1 cellular context compared by ENCODE assay signal in genomic region chr2:21006423-21007128, GRCh38.
TF ChIP-seq lines count a peak whose summit lies in the region.

No MANE protein-coding gene starts in this region.

TF ChIP-seq in HepG2, 621 proteins besides CTCF, POLR2A, EP300 and RAD21 (continued from another document and continues in another):
- TF ChIP-seq, protein P1, sequence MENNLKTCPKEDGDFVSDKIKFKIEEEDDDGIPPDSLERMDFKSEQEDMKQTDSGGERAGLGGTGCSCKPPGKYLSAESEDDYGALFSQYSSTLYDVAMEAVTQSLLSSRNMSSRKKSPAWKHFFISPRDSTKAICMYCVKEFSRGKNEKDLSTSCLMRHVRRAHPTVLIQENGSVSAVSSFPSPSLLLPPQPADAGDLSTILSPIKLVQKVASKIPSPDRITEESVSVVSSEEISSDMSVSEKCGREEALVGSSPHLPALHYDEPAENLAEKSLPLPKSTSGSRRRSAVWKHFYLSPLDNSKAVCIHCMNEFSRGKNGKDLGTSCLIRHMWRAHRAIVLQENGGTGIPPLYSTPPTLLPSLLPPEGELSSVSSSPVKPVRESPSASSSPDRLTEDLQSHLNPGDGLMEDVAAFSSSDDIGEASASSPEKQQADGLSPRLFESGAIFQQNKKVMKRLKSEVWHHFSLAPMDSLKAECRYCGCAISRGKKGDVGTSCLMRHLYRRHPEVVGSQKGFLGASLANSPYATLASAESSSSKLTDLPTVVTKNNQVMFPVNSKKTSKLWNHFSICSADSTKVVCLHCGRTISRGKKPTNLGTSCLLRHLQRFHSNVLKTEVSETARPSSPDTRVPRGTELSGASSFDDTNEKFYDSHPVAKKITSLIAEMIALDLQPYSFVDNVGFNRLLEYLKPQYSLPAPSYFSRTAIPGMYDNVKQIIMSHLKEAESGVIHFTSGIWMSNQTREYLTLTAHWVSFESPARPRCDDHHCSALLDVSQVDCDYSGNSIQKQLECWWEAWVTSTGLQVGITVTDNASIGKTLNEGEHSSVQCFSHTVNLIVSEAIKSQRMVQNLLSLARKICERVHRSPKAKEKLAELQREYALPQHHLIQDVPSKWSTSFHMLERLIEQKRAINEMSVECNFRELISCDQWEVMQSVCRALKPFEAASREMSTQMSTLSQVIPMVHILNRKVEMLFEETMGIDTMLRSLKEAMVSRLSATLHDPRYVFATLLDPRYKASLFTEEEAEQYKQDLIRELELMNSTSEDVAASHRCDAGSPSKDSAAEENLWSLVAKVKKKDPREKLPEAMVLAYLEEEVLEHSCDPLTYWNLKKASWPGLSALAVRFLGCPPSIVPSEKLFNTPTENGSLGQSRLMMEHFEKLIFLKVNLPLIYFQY (CRISPR knock-in tag; IDR thresholded peaks at IDR 0.05; ENCODE audit: borderline replicate concordance): no peak
- TF ChIP-seq IRX3 (CRISPR knock-in tag; IDR thresholded peaks at IDR 0.05; ENCODE audit: borderline replicate concordance, low read depth) (peak; percentile 25; the same call in 1 of the 2 replicates), HINFP (CRISPR knock-in tag; IDR thresholded peaks at IDR 0.05; ENCODE audit: low read depth) (no peak), ZNF547 (CRISPR knock-in tag; IDR thresholded peaks at IDR 0.05) (no peak), ARID4A (CRISPR knock-in tag; IDR thresholded peaks at IDR 0.05; ENCODE audit: borderline replicate concordance) (0 out of 2 replicates have a peak, but pooled peaks have one; percentile 28), RFX3 (CRISPR knock-in tag; IDR thresholded peaks at IDR 0.05) (no peak), GATAD1 (CRISPR knock-in tag; IDR thresholded peaks at IDR 0.05) (no peak), ZNF558 (CRISPR knock-in tag; IDR thresholded peaks at IDR 0.05; ENCODE audit: borderline replicate concordance) (peak; percentile 78; the same call in 1 of the 2 replicates), FOXC1 (CRISPR knock-in tag; IDR thresholded peaks at IDR 0.05; ENCODE audit: borderline replicate concordance) (peak; percentile 65; the same call in 1 of the 2 replicates), ONECUT2 (CRISPR knock-in tag; IDR thresholded peaks at IDR 0.05) (0 out of 2 replicates have a peak, but pooled peaks have one; percentile 7), THAP8 (CRISPR knock-in tag; IDR thresholded peaks at IDR 0.05; ENCODE audit: borderline replicate concordance) (0 out of 2 replicates have a peak, but pooled peaks have one; percentile 67), RORA (CRISPR knock-in tag; IDR thresholded peaks at IDR 0.05) (no peak), SMYD3 (CRISPR knock-in tag; IDR thresholded peaks at IDR 0.05) (peak; percentile 67), NR2C2 (CRISPR knock-in tag; IDR thresholded peaks at IDR 0.05; ENCODE audit: borderline replicate concordance) (no peak), ZFP82 (CRISPR knock-in tag; IDR thresholded peaks at IDR 0.05; ENCODE audit: borderline replicate concordance) (no peak), MXD4 (CRISPR knock-in tag; IDR thresholded peaks at IDR 0.05) (no peak; the same call in 1 of the 2 replicates), ELK4 (CRISPR knock-in tag; IDR thresholded peaks at IDR 0.05; ENCODE audit: borderline replicate concordance) (no peak), ZNF235 (CRISPR knock-in tag; IDR thresholded peaks at IDR 0.05; ENCODE audit: borderline replicate concordance) (no peak), ZNF724P (CRISPR knock-in tag; IDR thresholded peaks at IDR 0.05; ENCODE audit: borderline replicate concordance) (0 out of 2 replicates have a peak, but pooled peaks have one; percentile 45), ZNF598 (CRISPR knock-in tag; IDR thresholded peaks at IDR 0.05; ENCODE audit: borderline replicate concordance) (no peak), SMAD1 (CRISPR knock-in tag; IDR thresholded peaks at IDR 0.05; ENCODE audit: borderline replicate concordance, low read depth) (no peak), RERE (CRISPR knock-in tag; IDR thresholded peaks at IDR 0.05; ENCODE audit: low read depth) (no peak), CHD4 (IDR thresholded peaks at IDR 0.05; ENCODE audit: borderline replicate concordance, low read length) (no peak), ZNF652 (CRISPR knock-in tag; IDR thresholded peaks at IDR 0.05; ENCODE audit: borderline replicate concordance, low read depth) (no peak), JUNB (CRISPR knock-in tag; IDR thresholded peaks at IDR 0.05; ENCODE audit: borderline replicate concordance) (peak; percentile 49; the same call in 1 of the 2 replicates)
- TF ChIP-seq, protein P2, sequence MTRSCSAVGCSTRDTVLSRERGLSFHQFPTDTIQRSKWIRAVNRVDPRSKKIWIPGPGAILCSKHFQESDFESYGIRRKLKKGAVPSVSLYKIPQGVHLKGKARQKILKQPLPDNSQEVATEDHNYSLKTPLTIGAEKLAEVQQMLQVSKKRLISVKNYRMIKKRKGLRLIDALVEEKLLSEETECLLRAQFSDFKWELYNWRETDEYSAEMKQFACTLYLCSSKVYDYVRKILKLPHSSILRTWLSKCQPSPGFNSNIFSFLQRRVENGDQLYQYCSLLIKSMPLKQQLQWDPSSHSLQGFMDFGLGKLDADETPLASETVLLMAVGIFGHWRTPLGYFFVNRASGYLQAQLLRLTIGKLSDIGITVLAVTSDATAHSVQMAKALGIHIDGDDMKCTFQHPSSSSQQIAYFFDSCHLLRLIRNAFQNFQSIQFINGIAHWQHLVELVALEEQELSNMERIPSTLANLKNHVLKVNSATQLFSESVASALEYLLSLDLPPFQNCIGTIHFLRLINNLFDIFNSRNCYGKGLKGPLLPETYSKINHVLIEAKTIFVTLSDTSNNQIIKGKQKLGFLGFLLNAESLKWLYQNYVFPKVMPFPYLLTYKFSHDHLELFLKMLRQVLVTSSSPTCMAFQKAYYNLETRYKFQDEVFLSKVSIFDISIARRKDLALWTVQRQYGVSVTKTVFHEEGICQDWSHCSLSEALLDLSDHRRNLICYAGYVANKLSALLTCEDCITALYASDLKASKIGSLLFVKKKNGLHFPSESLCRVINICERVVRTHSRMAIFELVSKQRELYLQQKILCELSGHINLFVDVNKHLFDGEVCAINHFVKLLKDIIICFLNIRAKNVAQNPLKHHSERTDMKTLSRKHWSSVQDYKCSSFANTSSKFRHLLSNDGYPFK (CRISPR knock-in tag; IDR thresholded peaks at IDR 0.05; ENCODE audit: borderline replicate concordance): no peak
- TF ChIP-seq, protein P3, sequence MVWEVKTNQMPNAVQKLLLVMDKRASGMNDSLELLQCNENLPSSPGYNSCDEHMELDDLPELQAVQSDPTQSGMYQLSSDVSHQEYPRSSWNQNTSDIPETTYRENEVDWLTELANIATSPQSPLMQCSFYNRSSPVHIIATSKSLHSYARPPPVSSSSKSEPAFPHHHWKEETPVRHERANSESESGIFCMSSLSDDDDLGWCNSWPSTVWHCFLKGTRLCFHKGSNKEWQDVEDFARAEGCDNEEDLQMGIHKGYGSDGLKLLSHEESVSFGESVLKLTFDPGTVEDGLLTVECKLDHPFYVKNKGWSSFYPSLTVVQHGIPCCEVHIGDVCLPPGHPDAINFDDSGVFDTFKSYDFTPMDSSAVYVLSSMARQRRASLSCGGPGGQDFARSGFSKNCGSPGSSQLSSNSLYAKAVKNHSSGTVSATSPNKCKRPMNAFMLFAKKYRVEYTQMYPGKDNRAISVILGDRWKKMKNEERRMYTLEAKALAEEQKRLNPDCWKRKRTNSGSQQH (CRISPR knock-in tag; IDR thresholded peaks at IDR 0.05; ENCODE audit: low read depth): no peak
